ENCODE assay signal across 10 cellular contexts in the genomic region with DNA sequence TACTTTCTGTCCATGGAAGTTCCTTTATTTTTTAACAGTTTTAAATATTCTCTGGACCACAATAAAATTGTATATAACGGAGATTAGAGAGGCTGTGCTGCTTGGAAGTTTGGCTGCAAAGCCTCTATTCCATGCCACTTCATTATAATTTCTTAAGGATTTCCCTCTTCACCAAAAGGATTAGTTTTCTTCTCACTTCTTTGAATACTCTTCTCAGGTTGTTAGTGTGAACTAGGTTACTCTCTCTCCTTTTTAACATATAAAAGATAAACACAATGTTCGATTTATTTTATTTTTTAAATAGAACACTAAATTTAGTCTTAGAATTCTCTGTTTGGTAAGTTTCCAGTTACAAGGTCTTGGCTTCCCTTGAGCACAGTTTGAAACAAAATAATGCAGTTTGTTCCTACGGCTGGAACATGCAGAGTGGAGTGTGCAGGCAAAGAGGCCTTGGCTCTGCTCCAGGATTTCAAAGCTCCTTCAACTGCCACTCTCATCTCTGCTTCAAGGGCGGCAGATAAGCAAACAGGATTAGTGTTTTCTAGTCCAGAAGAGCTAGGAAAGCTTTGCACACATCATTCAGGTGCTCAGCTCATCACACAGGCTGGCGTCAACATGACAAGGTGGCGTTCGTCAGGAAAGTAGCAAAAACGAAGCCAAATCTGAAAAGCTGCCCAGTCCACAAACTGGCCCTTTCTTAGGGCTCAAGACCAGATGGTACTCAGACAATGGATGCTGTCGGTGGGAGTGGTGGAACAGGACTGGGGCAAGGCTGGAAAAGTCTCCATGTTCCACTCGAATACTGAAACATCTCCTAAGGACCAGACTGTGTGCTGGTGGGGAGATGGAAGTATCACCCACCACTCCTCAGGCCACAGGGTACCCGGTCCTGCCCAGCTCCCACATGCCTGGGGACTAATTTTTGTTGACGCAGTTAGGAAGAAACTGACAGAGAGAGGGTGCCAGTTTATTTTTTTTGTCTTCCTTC.
DNase-seq lines count a peak whose midpoint lies in the region; ATAC-seq and TF ChIP-seq lines count a peak whose summit lies in the region.
"Had no signal": no experiment of that assay in that cellular context is flagged by ENCODE, and none has a peak within 500 bp of the region (broad histone marks: within the 10 kb centered on the region; RNA-seq: fewer than 3 reads in every experiment).

No MANE protein-coding gene starts in this region.

- no peaks in the 10 kb centered on the region for H3F3A ChIP-seq in GM23248 (ENCODE audit: insufficient read depth)

- no peak overlapping the region for H3K9ac ChIP-seq in GM23248
- H3K9ac ChIP-seq: neural progenitor cell had no signal

- TF ChIP-seq CTCF in esophagus muscularis mucosa (IDR thresholded peaks at IDR 0.05): no peak
- no peak for TF ChIP-seq CTCF in retinal pigment epithelial cell (conservative IDR thresholded peaks at IDR 0.05; ENCODE audit: low read depth, low read length)

- in situ Hi-C loops in GM23248 (cut with MboI): no loop called here

- H3K36me3 ChIP-seq in esophagus muscularis mucosa: peaks cover 0 to 3% (median 0%) of the 10 kb centered on the region in 4 donors
- H3K36me3 ChIP-seq in GM23248 (ENCODE audit: low read depth): no peaks in the 10 kb centered on the region; the same call in 1 of the 2 replicates
- H3K36me3 ChIP-seq: neural progenitor cell had no signal

- no peak overlapping the region for H2AFZ ChIP-seq in GM23248
- H2AFZ ChIP-seq: neural progenitor cell had no signal

- peak overlapping the region; percentile 50 to 60 (median 53) for H3K27ac ChIP-seq in esophagus muscularis mucosa (replicated peaks in 1 of 4)
- no peak overlapping the region for H3K27ac ChIP-seq in GM23248
- H3K27ac ChIP-seq: neural progenitor cell had no signal

- H3K9me3 ChIP-seq in esophagus muscularis mucosa: no peaks in the 10 kb centered on the region
- no peaks in the 10 kb centered on the region for H3K9me3 ChIP-seq in GM23248 (ENCODE audit: low read depth)

- TF ChIP-seq POLR2A in esophagus muscularis mucosa (IDR thresholded peaks at IDR 0.05; ENCODE audit: low read depth): no peak

- TF ChIP-seq EP300 in Ishikawa (IDR thresholded peaks at IDR 0.05; ENCODE audit: borderline replicate concordance) (no peak), esophagus muscularis mucosa (IDR thresholded peaks at IDR 0.05) (no peak)

- H4K20me1 ChIP-seq in GM23248 (ENCODE audit: insufficient read depth): no peaks in the 10 kb centered on the region

- H3K4me3 ChIP-seq in esophagus muscularis mucosa (peak overlapping the region in 3 of 4 donors; percentile 5 to 27 (median 17)), retinal pigment epithelial cell (ENCODE audit: low read length) (no peak overlapping the region), GM23248 (no peak overlapping the region)
- H3K4me3 ChIP-seq: neural progenitor cell had no signal

- H3K9me2 ChIP-seq in GM23248 (ENCODE audit: insufficient read depth): no peaks in the 10 kb centered on the region

- peaks cover 19 to 43% (median 27%) of the 10 kb centered on the region in 4 donors for H3K4me1 ChIP-seq in esophagus muscularis mucosa
- no peaks in the 10 kb centered on the region for H3K4me1 ChIP-seq in GM23248 (ENCODE audit: insufficient read depth)

- DNase-seq in NCI-H69 (lab: John Stamatoyannopoulos, UW) (peak; percentile 97), esophagus muscularis mucosa (ENCODE audit: extremely low spot score) (no peak), retinal pigment epithelial cell (ENCODE audit: low read depth) (peak; percentile 66), GM23248 (no peak)
- DNase-seq: activated B cell treated with CpG ODN at 0.5 μM for 24 hours had no signal

- TF ChIP-seq RAD21 in Ishikawa (IDR thresholded peaks at IDR 0.05; ENCODE audit: low read depth): no peak

- ATAC-seq in GM18517 (IDR thresholded peaks at IDR 0.05; ENCODE audit: unreplicated experiment) (no peak), HG03280 (IDR thresholded peaks at IDR 0.05; ENCODE audit: unreplicated experiment) (no peak), HG02759 (IDR thresholded peaks at IDR 0.05; ENCODE audit: unreplicated experiment) (no peak)

- intact Hi-C loops in esophagus muscularis mucosa (cut with DNase I): loop anchor here (10.0 kb wide), 1 partner anchor 98 kb away; no protein-coding TSS in a partner anchor

- H3K4me2 ChIP-seq in GM23248 (ENCODE audit: unreplicated experiment): no peak overlapping the region
- H3K4me2 ChIP-seq: neural progenitor cell had no signal

- WGBS in esophagus muscularis mucosa: 60% methylated on average over 12 of the region's 12 CpGs
- 73 to 78% methylated on average over 12 of the region's 12 CpGs for WGBS in GM23248 (ENCODE audit: low coverage in 1 of 2, low lambda C conversion rate in 2 of 2, missing lambda C conversion rate in 2 of 2), 2 experiments

- no peaks in the 10 kb centered on the region for H3K27me3 ChIP-seq in esophagus muscularis mucosa
- no peaks in the 10 kb centered on the region for H3K27me3 ChIP-seq in GM23248 (replicated peaks; ENCODE audit: insufficient read depth)
- H3K27me3 ChIP-seq: neural progenitor cell had no signal

- no peaks in the 10 kb centered on the region for H3K79me2 ChIP-seq in GM23248 (ENCODE audit: insufficient read depth)

TF ChIP-seq in Ishikawa, 13 proteins besides CTCF, POLR2A, EP300 and RAD21:
- TF ChIP-seq ZBTB7A (IDR thresholded peaks at IDR 0.05; ENCODE audit: low read depth) (no peak), NFIC (IDR thresholded peaks at IDR 0.05) (peak; percentile 57; the same call in 1 of the 2 replicates), CREB1 (IDR thresholded peaks at IDR 0.05; ENCODE audit: low read depth) (no peak), TEAD4 (IDR thresholded peaks at IDR 0.05) (no peak), EGR1 (IDR thresholded peaks at IDR 0.05) (no peak)
- TF ChIP-seq, protein P1, sequence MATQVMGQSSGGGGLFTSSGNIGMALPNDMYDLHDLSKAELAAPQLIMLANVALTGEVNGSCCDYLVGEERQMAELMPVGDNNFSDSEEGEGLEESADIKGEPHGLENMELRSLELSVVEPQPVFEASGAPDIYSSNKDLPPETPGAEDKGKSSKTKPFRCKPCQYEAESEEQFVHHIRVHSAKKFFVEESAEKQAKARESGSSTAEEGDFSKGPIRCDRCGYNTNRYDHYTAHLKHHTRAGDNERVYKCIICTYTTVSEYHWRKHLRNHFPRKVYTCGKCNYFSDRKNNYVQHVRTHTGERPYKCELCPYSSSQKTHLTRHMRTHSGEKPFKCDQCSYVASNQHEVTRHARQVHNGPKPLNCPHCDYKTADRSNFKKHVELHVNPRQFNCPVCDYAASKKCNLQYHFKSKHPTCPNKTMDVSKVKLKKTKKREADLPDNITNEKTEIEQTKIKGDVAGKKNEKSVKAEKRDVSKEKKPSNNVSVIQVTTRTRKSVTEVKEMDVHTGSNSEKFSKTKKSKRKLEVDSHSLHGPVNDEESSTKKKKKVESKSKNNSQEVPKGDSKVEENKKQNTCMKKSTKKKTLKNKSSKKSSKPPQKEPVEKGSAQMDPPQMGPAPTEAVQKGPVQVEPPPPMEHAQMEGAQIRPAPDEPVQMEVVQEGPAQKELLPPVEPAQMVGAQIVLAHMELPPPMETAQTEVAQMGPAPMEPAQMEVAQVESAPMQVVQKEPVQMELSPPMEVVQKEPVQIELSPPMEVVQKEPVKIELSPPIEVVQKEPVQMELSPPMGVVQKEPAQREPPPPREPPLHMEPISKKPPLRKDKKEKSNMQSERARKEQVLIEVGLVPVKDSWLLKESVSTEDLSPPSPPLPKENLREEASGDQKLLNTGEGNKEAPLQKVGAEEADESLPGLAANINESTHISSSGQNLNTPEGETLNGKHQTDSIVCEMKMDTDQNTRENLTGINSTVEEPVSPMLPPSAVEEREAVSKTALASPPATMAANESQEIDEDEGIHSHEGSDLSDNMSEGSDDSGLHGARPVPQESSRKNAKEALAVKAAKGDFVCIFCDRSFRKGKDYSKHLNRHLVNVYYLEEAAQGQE (IDR thresholded peaks at IDR 0.05; ENCODE audit: low read depth): no peak

Comparison
In these comparisons a context has a peak if more than half of its experiments do, and no peak if none do; other contexts are left out.
1. DNase-seq: peak in NCI-H69 (single experiment) and retinal pigment epithelial cell (single experiment); none in esophagus muscularis mucosa (single experiment) and GM23248 (single experiment).
2. H3K4me3 ChIP-seq: peak in esophagus muscularis mucosa (3 of 4); none in retinal pigment epithelial cell (single experiment) and GM23248 (single experiment).